ENCODE assay signal across 8 cellular contexts in the genomic region with DNA sequence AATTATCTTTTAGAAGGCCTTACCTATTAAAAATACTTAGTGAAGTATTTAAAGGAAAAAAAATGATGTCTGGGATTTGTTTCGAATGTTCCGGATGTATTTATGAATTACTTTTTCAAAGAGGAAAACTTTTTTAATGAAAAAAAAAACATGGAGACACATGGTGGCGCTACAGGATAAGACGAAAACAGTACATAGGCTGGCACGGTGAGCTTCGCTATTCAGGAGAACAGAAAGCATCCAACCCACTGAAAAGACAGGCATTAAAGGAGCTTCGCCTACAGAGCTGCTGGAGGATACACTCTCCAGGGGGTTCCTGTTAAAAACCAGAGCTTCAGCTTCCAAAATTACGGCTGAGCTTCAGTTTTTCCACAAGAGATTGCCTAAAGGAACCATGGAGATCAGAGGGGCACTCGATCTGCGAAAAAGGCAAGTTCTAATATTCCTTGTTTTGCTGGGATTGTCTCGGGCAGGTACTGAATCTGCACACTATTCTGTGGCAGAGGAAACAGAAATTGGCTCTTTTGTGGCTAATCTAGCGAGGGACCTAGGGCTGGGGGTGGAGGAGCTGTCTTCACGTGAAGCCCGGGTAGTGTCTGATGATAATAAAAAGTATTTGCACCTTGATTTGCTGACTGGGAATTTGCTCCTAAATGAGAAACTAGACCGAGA. TPM values are rescaled to one million over a fixed set of nuclear protein-coding genes. Genes with fewer than 3 reads are reported as not detected.
A peak's percentile ranks its signal among the peaks of the same experiment; 100 is the strongest.
DNase-seq lines count a peak whose midpoint lies in the region; ATAC-seq and TF ChIP-seq lines count a peak whose summit lies in the region.

A gene (plus strand): TSS at position 232 of the 672 bp plus-strand sequence. CDS start 163 bp downstream, at position 395.

- peak within 1 kb of the TSS; percentile 65 for H3K4me2 ChIP-seq in osteoblast (ENCODE audit: insufficient read depth, low read length)

- H3K9me3 Mint-ChIP-seq in effector memory CD8-positive, alpha-beta T cell = no peaks in the 10 kb centered on the region
- peaks cover 11% of the 10 kb centered on the region for H3K9me3 Mint-ChIP-seq in activated CD4-positive, alpha-beta memory T cell treated with anti-CD3 and anti-CD28 coated beads, Interleukin-2, amount 10 ng/mL, durations not matched to agents 7 days and 5 days

- H3K27ac ChIP-seq in osteoblast (ENCODE audit: low read depth, low read length) (no peak within 1 kb of the TSS), substantia nigra (ENCODE audit: low read depth, low read length, poor library complexity, severe bottlenecking) (no peak within 1 kb of the TSS)

- H3K36me3 ChIP-seq in GM06990 (ENCODE audit: control insufficient read depth, insufficient read depth, low read length) (no peaks in the 10 kb centered on the region), osteoblast (ENCODE audit: insufficient read depth, low read length) (no peaks in the 10 kb centered on the region)

- CTCF ChIA-PET in AG04449 (lab: Yijun Ruan, JAX) = interaction anchor here (0.7 to 3.3 kb wide), 11 partner anchors 14 to 343 kb away, joined by 3 to 57 read pairs (median 4); a partner anchor contains a TSS
- CTCF ChIA-PET in activated CD4-positive, alpha-beta memory T cell treated with anti-CD3 and anti-CD28 coated beads, Interleukin-2, amount 10 ng/mL, durations not matched to agents 7 days and 5 days (lab: Charles Lee) = no interaction called here

- H3K27me3 ChIP-seq in GM06990 (replicated peaks; ENCODE audit: control insufficient read depth, insufficient read depth, low read length) (no peaks in the 10 kb centered on the region), osteoblast (ENCODE audit: insufficient read depth, low read length) (no peaks in the 10 kb centered on the region)

- no peaks in the 10 kb centered on the region for H3K36me3 Mint-ChIP-seq in effector memory CD8-positive, alpha-beta T cell (ENCODE audit: insufficient read depth)
- no peaks in the 10 kb centered on the region for H3K36me3 Mint-ChIP-seq in activated CD4-positive, alpha-beta memory T cell treated with anti-CD3 and anti-CD28 coated beads, Interleukin-2, amount 10 ng/mL, durations not matched to agents 7 days and 5 days (ENCODE audit: low read depth)

- no peaks in the 10 kb centered on the region for H3K4me1 Mint-ChIP-seq in effector memory CD8-positive, alpha-beta T cell (ENCODE audit: low read depth in 2 of 2)
- H3K4me1 Mint-ChIP-seq in activated CD4-positive, alpha-beta memory T cell treated with anti-CD3 and anti-CD28 coated beads, Interleukin-2, amount 10 ng/mL, durations not matched to agents 7 days and 5 days = no peaks in the 10 kb centered on the region

- DNase-seq in AG04449 (ENCODE audit: low read depth, low spot score) (no peak), GM06990 (ENCODE audit: extremely low read depth, insufficient read length) (no peak), NCI-H748 (lab: John Stamatoyannopoulos, UW; ENCODE audit: unreplicated experiment) (peak; percentile 86), osteoblast (ENCODE audit: insufficient read length, low spot score, missing footprints) (no peak), substantia nigra (lab: John Stamatoyannopoulos, UW) (no peak)
- no peak for DNase-seq in effector memory CD8-positive, alpha-beta T cell
- DNase-seq in stimulated activated CD8-positive, alpha-beta memory T cell treated with anti-CD3 and anti-CD28 coated beads, Interleukin-4, amount 100 ng/mL, for 48 hours = no peak
- no peak for DNase-seq in activated CD4-positive, alpha-beta memory T cell treated with anti-CD3 and anti-CD28 coated beads, Interleukin-2, amount 10 ng/mL, durations not matched to agents 7 days and 5 days

- no peak within 1 kb of the TSS for H3K27ac Mint-ChIP-seq in effector memory CD8-positive, alpha-beta T cell
- H3K27ac Mint-ChIP-seq in activated CD4-positive, alpha-beta memory T cell treated with anti-CD3 and anti-CD28 coated beads, Interleukin-2, amount 10 ng/mL, durations not matched to agents 7 days and 5 days = no peak within 1 kb of the TSS

- POLR2A ChIA-PET in AG04449 (lab: Yijun Ruan, JAX) = interaction anchor here (0.6 kb wide), 1 partner anchor 341 kb away, joined by 4 read pairs; no protein-coding TSS in a partner anchor
- POLR2A ChIA-PET in activated CD4-positive, alpha-beta memory T cell treated with anti-CD3 and anti-CD28 coated beads, Interleukin-2, amount 10 ng/mL, durations not matched to agents 7 days and 5 days (lab: Charles Lee) = interaction anchor here (0.9 kb wide), 1 partner anchor 97 kb away, joined by 3 read pairs; a partner anchor contains a TSS

- no peaks in the 10 kb centered on the region for H4K20me1 ChIP-seq in osteoblast (ENCODE audit: insufficient read depth, low read length)

- peak within 1 kb of the TSS; percentile 42 for H2AFZ ChIP-seq in osteoblast (ENCODE audit: low read length)

- H3K4me3 ChIP-seq in AG04449 (ENCODE audit: low read depth, low read length) (peak within 1 kb of the TSS; percentile 33), GM06990 (replicated peaks; ENCODE audit: low read depth, low read length) (peak within 1 kb of the TSS; percentile 17; the same call in 1 of the 2 replicates), osteoblast (ENCODE audit: insufficient read depth, low read length) (peak within 1 kb of the TSS; percentile 62)

- no peaks in the 10 kb centered on the region for H3K9me3 ChIP-seq in osteoblast (ENCODE audit: low read depth, low read length)

- H3K79me2 ChIP-seq in osteoblast (ENCODE audit: insufficient read depth, low read length) = no peaks in the 10 kb centered on the region

- no peak for ATAC-seq in effector memory CD8-positive, alpha-beta T cell (replicated peaks)

- H3K27me3 Mint-ChIP-seq in effector memory CD8-positive, alpha-beta T cell = peaks cover 36 to 58% of the 10 kb centered on the region in 2 donors
- H3K27me3 Mint-ChIP-seq in activated CD4-positive, alpha-beta memory T cell treated with anti-CD3 and anti-CD28 coated beads, Interleukin-2, amount 10 ng/mL, durations not matched to agents 7 days and 5 days = peaks cover 2% of the 10 kb centered on the region

- no peaks in the 10 kb centered on the region for H3K4me1 ChIP-seq in osteoblast (ENCODE audit: insufficient read depth, low read length)

- H3K4me3 Mint-ChIP-seq in effector memory CD8-positive, alpha-beta T cell = peak within 1 kb of the TSS; percentile 25 to 34
- H3K4me3 Mint-ChIP-seq in activated CD4-positive, alpha-beta memory T cell treated with anti-CD3 and anti-CD28 coated beads, Interleukin-2, amount 10 ng/mL, durations not matched to agents 7 days and 5 days = no peak within 1 kb of the TSS

- TF ChIP-seq CTCF in AG04449 (IDR thresholded peaks at IDR 0.05; ENCODE audit: insufficient read depth, low read length, missing control alignments) = no peak
- no peak for TF ChIP-seq CTCF in GM06990 (IDR thresholded peaks at IDR 0.05; ENCODE audit: insufficient read depth, low read length, poor library complexity, severe bottlenecking)
- peak; percentile 42 for TF ChIP-seq CTCF in osteoblast (IDR thresholded peaks at IDR 0.05; ENCODE audit: extremely low read depth, low read depth, low read length)

RNA-seq across cellular contexts. Expression of the gene that starts here (rescaled TPM):
- total RNA-seq in osteoblast = 2.7 and 2.9 TPM in 2 replicates
- not detected for total RNA-seq in activated CD4-positive, alpha-beta memory T cell treated with anti-CD3 and anti-CD28 coated beads, Interleukin-2, amount 10 ng/mL, durations not matched to agents 7 days and 5 days
